In the genomic region with DNA sequence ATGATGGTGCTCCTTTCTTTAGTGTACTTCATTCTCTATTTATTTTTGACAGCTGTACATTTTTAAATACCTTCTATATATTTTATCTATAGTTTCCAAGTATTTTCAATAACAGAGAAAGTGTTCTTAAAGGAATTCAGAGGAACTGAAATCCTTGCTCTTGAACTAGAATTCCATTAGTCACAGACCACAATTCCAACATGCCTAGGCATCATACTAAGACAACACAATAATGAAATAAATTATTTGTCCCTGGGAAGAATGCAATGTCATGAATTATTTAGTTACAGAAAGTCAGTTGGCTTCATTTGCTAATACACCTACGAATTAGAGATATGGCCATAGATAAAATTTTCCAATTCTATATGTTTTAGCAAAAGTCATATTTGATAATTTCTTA, we compare ENCODE assay signal across 19 cellular contexts.
"Had no signal": no experiment of that assay in that cellular context is flagged by ENCODE, and none has a peak within 500 bp of the region (broad histone marks: within the 10 kb centered on the region; RNA-seq: fewer than 3 reads in every experiment).

No MANE protein-coding gene starts in this region.

- H3K27me3 ChIP-seq: SJSA1 had no signal

- FAIRE-seq: RCC 7860 had no signal

- H3K4me3 ChIP-seq: SJSA1, SK-N-MC had no signal

- H3K4me1 ChIP-seq: SJSA1 had no signal

- H3K9me3 ChIP-seq: SJSA1 had no signal

- H3K27ac ChIP-seq: SJSA1, SK-N-MC had no signal

- DNase-seq: KBM-7, MM.1S, NCI-H1092 treated with DMSO at 0.1 percent for 48 hours, NCI-H1436, NCI-H187, NCI-H2029, NCI-H2081 treated with DMSO at 0.1 percent for 48 hours, NCI-H2171, NCI-H226, NCI-H446, NCI-H510A, NCI-H524 treated with DMSO at 0.1 percent for 48 hours, NCI-H774, Right ventricle myocardium superior, RPMI8226, SIG-M5 had no signal

- H3K36me3 ChIP-seq: SJSA1 had no signal
